Comparison of ENCODE assay signal across 8 cellular contexts in genomic region chr7:21580073-21580521, GRCh38. TPM values are rescaled to one million over a fixed set of nuclear protein-coding genes. Genes with fewer than 3 reads are reported as not detected.
A peak's percentile ranks its signal among the peaks of the same experiment; 100 is the strongest.
DNase-seq lines count a peak whose midpoint lies in the region; ATAC-seq and TF ChIP-seq lines count a peak whose summit lies in the region.

No MANE protein-coding gene starts in this region.

- H2AFZ ChIP-seq in Loucy (ENCODE audit: low read length): no peak overlapping the region; the same call in 1 of the 2 replicates
- H2AFZ ChIP-seq in smooth muscle cell (ENCODE audit: low read depth): peak overlapping the region; percentile 35

- no peaks in the 10 kb centered on the region for H3K9me2 ChIP-seq in Loucy (replicated peaks; ENCODE audit: low read depth, low read length)

- H3K9me3 Mint-ChIP-seq in dendritic cell treated with granulocyte-macrophage colony-stimulating factor and Interleukin-4, amounts not matched to agents 40 ng/mL and 50 ng/mL, for 4 days: peaks cover 12% of the 10 kb centered on the region
- peaks cover 0 to 5% (median under 1%) of the 10 kb centered on the region in 6 donors for H3K9me3 Mint-ChIP-seq in immature natural killer cell

- H3K36me3 ChIP-seq in Loucy (ENCODE audit: insufficient read depth, low read length): no peaks in the 10 kb centered on the region
- no peaks in the 10 kb centered on the region for H3K36me3 ChIP-seq in smooth muscle cell (ENCODE audit: low read depth)

- 53% methylated on average over 4 of the region's 4 CpGs for WGBS in smooth muscle cell (ENCODE audit: low lambda C conversion rate)

- H3K4me2 ChIP-seq in Loucy (ENCODE audit: low read depth, low read length, poor library complexity, severe bottlenecking): no peak overlapping the region
- H3K4me2 ChIP-seq in smooth muscle cell: peak overlapping the region; percentile 19

- peaks cover 9% of the 10 kb centered on the region for H3K4me1 ChIP-seq in Loucy (ENCODE audit: insufficient read depth, low read length, poor library complexity, severe bottlenecking)
- no peaks in the 10 kb centered on the region for H3K4me1 ChIP-seq in smooth muscle cell (ENCODE audit: low read depth)

- peak overlapping the region; percentile 28 for H3K27ac Mint-ChIP-seq in dendritic cell treated with granulocyte-macrophage colony-stimulating factor and Interleukin-4, amounts not matched to agents 40 ng/mL and 50 ng/mL, for 4 days
- H3K27ac Mint-ChIP-seq in immature natural killer cell: no peak overlapping the region

- ATAC-seq in GM18907 (IDR thresholded peaks at IDR 0.05; ENCODE audit: unreplicated experiment): peak; percentile 59
- no peak for ATAC-seq in HG03460 (IDR thresholded peaks at IDR 0.05; ENCODE audit: unreplicated experiment)

- peak overlapping the region; percentile 28 for H3K27ac ChIP-seq in smooth muscle cell (ENCODE audit: low read depth)

- H3K9ac ChIP-seq in Loucy (ENCODE audit: low read depth, low read length, poor library complexity, severe bottlenecking): peak overlapping the region; percentile 24
- no peak overlapping the region for H3K9ac ChIP-seq in smooth muscle cell (ENCODE audit: low read depth)

- H3K4me3 ChIP-seq in Loucy (ENCODE audit: low read length, poor library complexity, severe bottlenecking): no peak overlapping the region
- no peak overlapping the region for H3K4me3 ChIP-seq in smooth muscle cell

- intact Hi-C loops in dendritic cell treated with granulocyte-macrophage colony-stimulating factor and Interleukin-4, amounts not matched to agents 40 ng/mL and 50 ng/mL, for 4 days (cut with micrococcal nuclease): no loop called here

- H3K79me2 ChIP-seq in Loucy (ENCODE audit: insufficient read depth, low read length) (no peaks in the 10 kb centered on the region), smooth muscle cell (ENCODE audit: low read depth) (no peaks in the 10 kb centered on the region)

- H3F3A ChIP-seq in Loucy (ENCODE audit: low read depth) (no peaks in the 10 kb centered on the region), smooth muscle cell (ENCODE audit: low read depth) (no peaks in the 10 kb centered on the region)

- TF ChIP-seq CTCF in Loucy (conservative IDR thresholded peaks at IDR 0.05; ENCODE audit: low read length): no peak
- no peak for TF ChIP-seq CTCF in smooth muscle cell (IDR thresholded peaks at IDR 0.05; ENCODE audit: borderline replicate concordance, insufficient read depth, poor library complexity, severe bottlenecking)

- peaks cover 27% of the 10 kb centered on the region for H3K4me1 Mint-ChIP-seq in dendritic cell treated with granulocyte-macrophage colony-stimulating factor and Interleukin-4, amounts not matched to agents 40 ng/mL and 50 ng/mL, for 4 days (ENCODE audit: low read depth)
- H3K4me1 Mint-ChIP-seq in immature natural killer cell: no peaks in the 10 kb centered on the region

- no peaks in the 10 kb centered on the region for H4K20me1 ChIP-seq in Loucy (ENCODE audit: insufficient read depth, low read length, poor library complexity, severe bottlenecking)
- H4K20me1 ChIP-seq in smooth muscle cell (ENCODE audit: low read depth): no peaks in the 10 kb centered on the region

- peak overlapping the region; percentile 14 for H3K4me3 Mint-ChIP-seq in dendritic cell treated with granulocyte-macrophage colony-stimulating factor and Interleukin-4, amounts not matched to agents 40 ng/mL and 50 ng/mL, for 4 days
- H3K4me3 Mint-ChIP-seq in immature natural killer cell: no peak overlapping the region

- H3K36me3 Mint-ChIP-seq in dendritic cell treated with granulocyte-macrophage colony-stimulating factor and Interleukin-4, amounts not matched to agents 40 ng/mL and 50 ng/mL, for 4 days (ENCODE audit: low read depth): no peaks in the 10 kb centered on the region
- H3K36me3 Mint-ChIP-seq in immature natural killer cell: no peaks in the 10 kb centered on the region

- H3K27me3 Mint-ChIP-seq in dendritic cell treated with granulocyte-macrophage colony-stimulating factor and Interleukin-4, amounts not matched to agents 40 ng/mL and 50 ng/mL, for 4 days: peaks cover 4% of the 10 kb centered on the region
- H3K27me3 Mint-ChIP-seq in immature natural killer cell (ENCODE audit: low read depth in 3 of 3): peaks cover 2 to 11% (median 8%) of the 10 kb centered on the region in 3 donors

- H3K9me3 ChIP-seq in Loucy (ENCODE audit: insufficient read depth, low read depth, low read length) (no peaks in the 10 kb centered on the region), smooth muscle cell (replicated peaks; ENCODE audit: low read depth) (no peaks in the 10 kb centered on the region)

- DNase-seq in smooth muscle cell (lab: John Stamatoyannopoulos, UW; ENCODE audit: unreplicated experiment): no peak
- no peak for DNase-seq in NCI-H2227 treated with DMSO at 0.1 percent for 48 hours (lab: John Stamatoyannopoulos, UW)
- DNase-seq in activated naive CD4-positive, alpha-beta T cell treated with Interleukin-2 at 50 U/mL for 16 hours: no peak
- DNase-seq in immature natural killer cell: no peak

- H3K27me3 ChIP-seq in Loucy (ENCODE audit: insufficient read depth, low read length, poor library complexity, severe bottlenecking) (no peaks in the 10 kb centered on the region), smooth muscle cell (ENCODE audit: low read depth) (no peaks in the 10 kb centered on the region)

RNA-seq across cellular contexts. Expression of gene DNAH11, which starts 37.3 kb away (rescaled TPM):
- total RNA-seq in smooth muscle cell: 0.22 and 2.0 TPM in 2 replicates
- polyA plus RNA-seq in smooth muscle cell (0.33 and 0.63 TPM in 2 replicates), immature natural killer cell (not detected)
